In genomic region chr12:58530421-58531067, GRCh38 we compare ENCODE assay signal across 15 cellular contexts.
DNase-seq lines count a peak whose midpoint lies in the region; TF ChIP-seq lines count a peak whose summit lies in the region.
"Had no signal": no experiment of that assay in that cellular context is flagged by ENCODE, and none has a peak within 500 bp of the region (broad histone marks: within the 10 kb centered on the region; RNA-seq: fewer than 3 reads in every experiment).

No MANE protein-coding gene starts in this region.

- TF ChIP-seq RAD21 in SK-N-SH (IDR thresholded peaks at IDR 0.05; ENCODE audit: low read length), result no peak

- WGBS in SK-N-SH (ENCODE audit: low lambda C conversion rate), result 21% methylated on average over 5 of the region's 5 CpGs

- H3K4me2 ChIP-seq in SK-N-SH, result peak overlapping the region; percentile 66

- peak; percentile 72 for DNase-seq in EL
- DNase-seq in SK-N-SH, result no peak
- DNase-seq in fibroblast of the aortic adventitia (ENCODE audit: low read depth), result peak; percentile 78
- peak; percentile 13 for DNase-seq in renal cortical epithelial cell (ENCODE audit: low read depth)
- no peak for DNase-seq in NCI-H1930 (lab: John Stamatoyannopoulos, UW)
- DNase-seq in iPS-NIHi11 (ENCODE audit: low spot score), result no peak
- no peak for DNase-seq in NCI-H446 (lab: John Stamatoyannopoulos, UW)
- no peak for DNase-seq in putamen (ENCODE audit: low spot score)
- DNase-seq: activated T-cell treated with anti-CD3 and anti-CD28 coated beads, Interleukin-2, amount 50 U/mL, for 4 hours; body of pancreas; GDM1; NCI-H2029; stimulated activated CD4-positive, alpha-beta T cell treated with anti-CD3 and anti-CD28 coated beads, Interleukin-4, amount 100 ng/mL, for 24 hours; stimulated activated naive CD4-positive, alpha-beta T cell had no signal

- no peak overlapping the region for H2AFZ ChIP-seq in SK-N-SH (ENCODE audit: low read depth)
- H2AFZ ChIP-seq: parathyroid adenoma had no signal

- peak overlapping the region; percentile 21 to 37; a peak in 2 of 4 replicates for H3K4me3 ChIP-seq in SK-N-SH (ENCODE audit: low read depth in 2 of 2, low read length in 1 of 2)
- H3K4me3 ChIP-seq in fibroblast of the aortic adventitia (ENCODE audit: low read depth, low read length), result peak overlapping the region; percentile 27
- H3K4me3 ChIP-seq: body of pancreas had no signal

- H3K27ac ChIP-seq in SK-N-SH (ENCODE audit: low read depth in 2 of 2, low read length in 1 of 2), result peak overlapping the region; percentile 73 to 95; a peak in 3 of 4 replicates
- H3K27ac ChIP-seq: body of pancreas, parathyroid adenoma had no signal

- peak overlapping the region; percentile 61; the same call in 1 of the 2 replicates for H3K9ac ChIP-seq in SK-N-SH
- H3K9ac ChIP-seq: parathyroid adenoma had no signal

- CTCF ChIA-PET in SK-N-SH (lab: Yijun Ruan, JAX), result interaction anchor here (1.8 kb wide), 1 partner anchor 10 kb away, joined by 4 read pairs; no protein-coding TSS in a partner anchor

- no peaks in the 10 kb centered on the region for H3K79me2 ChIP-seq in SK-N-SH (ENCODE audit: insufficient read depth)
- H3K79me2 ChIP-seq: parathyroid adenoma had no signal

- no peaks in the 10 kb centered on the region for H4K20me1 ChIP-seq in SK-N-SH (ENCODE audit: insufficient read depth)

- peaks cover 0 to 10% of the 10 kb centered on the region in 2 experiments; a peak in 2 of 4 replicates for H3K4me1 ChIP-seq in SK-N-SH (ENCODE audit: control insufficient read depth in 1 of 2, insufficient read depth in 2 of 2, low read depth in 1 of 2, low read length in 1 of 2)
- H3K4me1 ChIP-seq: body of pancreas, parathyroid adenoma had no signal

- no peaks in the 10 kb centered on the region for H3K9me3 ChIP-seq in SK-N-SH
- H3K9me3 ChIP-seq: body of pancreas had no signal

- no peaks in the 10 kb centered on the region for H3K27me3 ChIP-seq in SK-N-SH (ENCODE audit: insufficient read depth)
- H3K27me3 ChIP-seq: body of pancreas had no signal

- H3K36me3 ChIP-seq in SK-N-SH (replicated peaks in 1 of 2; ENCODE audit: control insufficient read depth in 1 of 2, insufficient read depth in 2 of 2, low read length in 1 of 2), result no peaks in the 10 kb centered on the region

- POLR2A ChIA-PET in SK-N-SH (lab: Yijun Ruan, JAX), result no interaction called here

- TF ChIP-seq CTCF in SK-N-SH (IDR thresholded peaks at IDR 0.05), result no peak
- TF ChIP-seq CTCF in fibroblast of the aortic adventitia (IDR thresholded peaks at IDR 0.05; ENCODE audit: insufficient read depth, low read length), result no peak

- H3K9me2 ChIP-seq in SK-N-SH, result no peaks in the 10 kb centered on the region

- peak; percentile 62 to 93 for TF ChIP-seq EP300 in SK-N-SH (IDR thresholded peaks at IDR 0.05; ENCODE audit: borderline replicate concordance in 1 of 2, low read depth in 1 of 2, low read length in 1 of 2)

- H3F3A ChIP-seq in SK-N-SH (replicated peaks; ENCODE audit: insufficient read depth), result peaks cover 20% of the 10 kb centered on the region

TF ChIP-seq in SK-N-SH, 30 proteins besides CTCF, POLR2A, EP300 and RAD21:
- TF ChIP-seq JUND (IDR thresholded peaks at IDR 0.05) (peak; percentile 79), PBX3 (IDR thresholded peaks at IDR 0.05) (peak; percentile 93), CHD2 (IDR thresholded peaks at IDR 0.05; ENCODE audit: low read length, partially characterized antibody) (no peak), FOSL2 (IDR thresholded peaks at IDR 0.05; ENCODE audit: borderline replicate concordance, low read depth) (peak; percentile 62; the same call in 1 of the 2 replicates), NFIC (IDR thresholded peaks at IDR 0.05; ENCODE audit: borderline replicate concordance) (peak; percentile 74; the same call in 1 of the 2 replicates), TEAD4 (IDR thresholded peaks at IDR 0.05; ENCODE audit: borderline replicate concordance, insufficient read depth) (peak; percentile 78; the same call in 1 of the 2 replicates), USF1 (IDR thresholded peaks at IDR 0.05; ENCODE audit: borderline replicate concordance, low read depth) (0 out of 2 replicates have a peak, but pooled peaks have one; percentile 12), RFX5 (IDR thresholded peaks at IDR 0.05; ENCODE audit: low read length) (no peak), RCOR1 (IDR thresholded peaks at IDR 0.05; ENCODE audit: low read length) (no peak), YY1 (IDR thresholded peaks at IDR 0.05; ENCODE audit: low read depth) (no peak), SMC3 (IDR thresholded peaks at IDR 0.05; ENCODE audit: low read depth, low read length) (no peak), RXRA (IDR thresholded peaks at IDR 0.05; ENCODE audit: borderline replicate concordance, low read depth) (peak; percentile 24; the same call in 1 of the 2 replicates), MAX (IDR thresholded peaks at IDR 0.05; ENCODE audit: low read depth) (peak; percentile 16; the same call in 1 of the 2 replicates), POLR2AphosphoS5 (IDR thresholded peaks at IDR 0.05; ENCODE audit: low read depth, low read length) (peak; percentile 84), GABPA (IDR thresholded peaks at IDR 0.05; ENCODE audit: low read depth) (no peak), TCF12 (IDR thresholded peaks at IDR 0.05) (peak; percentile 99), ZBTB33 (IDR thresholded peaks at IDR 0.05; ENCODE audit: borderline replicate concordance, low read depth) (no peak), FOXM1 (IDR thresholded peaks at IDR 0.05; ENCODE audit: low read depth) (peak; percentile 82)

Comparison
In these comparisons a context has a peak if more than half of its experiments do, and no peak if none do; other contexts are left out.
1. DNase-seq: peak in EL (single experiment), fibroblast of the aortic adventitia (single experiment) and renal cortical epithelial cell (single experiment); none in SK-N-SH (single experiment), NCI-H1930 (0 of 2), iPS-NIHi11 (single experiment), NCI-H446 (0 of 2) and putamen (single experiment).